Comparison of ENCODE assay signal across 1 cellular context in genomic region chr7:40749877-40750276, GRCh38.
TF ChIP-seq lines count a peak whose summit lies in the region.

No MANE protein-coding gene starts in this region.

TF ChIP-seq in IMR-90, 13 proteins besides CTCF, POLR2A, EP300 and RAD21 (continued from another document):
- TF ChIP-seq BHLHE40 (IDR thresholded peaks at IDR 0.05; ENCODE audit: low read depth, low read length) (no peak), CHD1 (IDR thresholded peaks at IDR 0.05; ENCODE audit: low read depth, low read length) (no peak), FOS (IDR thresholded peaks at IDR 0.05; ENCODE audit: low read depth, low read length) (no peak), RCOR1 (IDR thresholded peaks at IDR 0.05; ENCODE audit: insufficient replicate concordance, low read length) (no peak), NFE2L2 (IDR thresholded peaks at IDR 0.05; ENCODE audit: low read depth, low read length) (no peak)
